26 cellular contexts compared by ENCODE assay signal in the genomic region with DNA sequence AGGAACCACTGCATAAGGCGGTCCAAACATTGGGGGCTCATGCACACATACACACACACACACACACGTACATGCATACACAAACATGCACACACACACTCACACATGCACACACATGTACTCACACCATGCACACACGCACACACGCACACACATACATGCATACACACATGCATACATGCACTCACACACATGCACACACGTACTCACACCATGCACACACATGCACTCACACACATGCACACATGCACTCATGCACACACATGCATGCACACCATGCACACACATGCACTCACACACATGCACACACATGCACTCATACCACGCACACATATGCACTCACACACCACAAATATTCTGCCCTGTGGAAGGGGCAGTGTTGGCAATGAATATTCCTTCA.
"Had no signal": no experiment of that assay in that cellular context is flagged by ENCODE, and none has a peak within 500 bp of the region (broad histone marks: within the 10 kb centered on the region; RNA-seq: fewer than 3 reads in every experiment).

No MANE protein-coding gene starts in this region.

- H3K36me3 ChIP-seq: breast epithelium, MG63 had no signal

- H3K9me3 Mint-ChIP-seq: activated CD8-positive, alpha-beta T cell treated with anti-CD3 and anti-CD28 coated beads for 36 hours; activated naive CD4-positive, alpha-beta T cell treated with anti-CD3 and anti-CD28 coated beads, Interleukin-2, amount 50 U/mL, for 24 hours had no signal

- H3K27ac ChIP-seq: breast epithelium, RWPE1 had no signal

- H3K4me3 ChIP-seq: breast epithelium, MG63, Peyer's patch had no signal

- H3K9me3 ChIP-seq: breast epithelium, MG63, Peyer's patch had no signal

- ATAC-seq: activated CD4-positive, CD25-positive, alpha-beta regulatory T cell treated with anti-CD3 and anti-CD28 coated beads, Interleukin-2, amount 50 U/mL, for 24 hours; activated CD8-positive, alpha-beta T cell treated with anti-CD3 and anti-CD28 coated beads for 36 hours had no signal

- H3K27ac Mint-ChIP-seq: activated CD8-positive, alpha-beta T cell treated with anti-CD3 and anti-CD28 coated beads for 36 hours; activated naive CD4-positive, alpha-beta T cell treated with anti-CD3 and anti-CD28 coated beads, Interleukin-2, amount 50 U/mL, for 24 hours; T-helper 1 cell treated with Interleukin-12 subunit alpha and Interleukin-12 subunit beta and Interleukin-4 antibody, amounts not matched to agents 30 μg/mL and 1 μg/mL, for 36 hours had no signal

- DNase-seq: activated CD4-positive, alpha-beta T cell treated with anti-CD3 and anti-CD28 coated beads for 4 hours; activated CD8-positive, alpha-beta memory T cell treated with anti-CD3 and anti-CD28 coated beads, Interleukin-2, amount 50 U/mL, for 48 hours; activated CD8-positive, alpha-beta T cell treated with anti-CD3 and anti-CD28 coated beads for 36 hours; activated effector memory CD4-positive, alpha-beta T cell treated with Interleukin-2 at 50 U/mL for 16 hours; activated naive CD4-positive, alpha-beta T cell; activated T-cell treated with anti-CD3 and anti-CD28 coated beads, Interleukin-2, amount 50 U/mL, for 1 hour; aorta; MG63; MV-4-11; NCI-H1092 treated with DMSO at 0.1 percent for 48 hours; NCI-H1417 treated with DMSO at 0.1 percent for 48 hours; NCI-H1694; NCI-H2029; NCI-H2107; NCI-H2171 treated with DMSO at 0.1 percent for 48 hours; NCI-H226; NCI-H526 treated with DMSO at 0.1 percent for 48 hours; NCI-H82; SHP77 treated with DMSO at 0.1 percent for 48 hours had no signal

- H3K4me1 ChIP-seq: breast epithelium, Peyer's patch had no signal

- H3K27me3 ChIP-seq: breast epithelium, MG63, Peyer's patch had no signal

- H3K27me3 Mint-ChIP-seq: activated CD8-positive, alpha-beta T cell treated with anti-CD3 and anti-CD28 coated beads for 36 hours; activated naive CD4-positive, alpha-beta T cell treated with anti-CD3 and anti-CD28 coated beads, Interleukin-2, amount 50 U/mL, for 24 hours had no signal

- H3K4me3 Mint-ChIP-seq: activated CD8-positive, alpha-beta T cell treated with anti-CD3 and anti-CD28 coated beads for 36 hours; activated naive CD4-positive, alpha-beta T cell treated with anti-CD3 and anti-CD28 coated beads, Interleukin-2, amount 50 U/mL, for 24 hours; activated T-helper 1 cell treated with anti-CD3 and anti-CD28 coated beads, Interleukin-12 subunit alpha, Interleukin-12 subunit beta, Interleukin-2, Interleukin-4 antibody, amounts not matched to agents 30 ng/mL and 10 ng/mL and 1 ng/mL, durations not matched to agents 14 hours and 24 hours and 36 hours; T-helper 1 cell treated with Interleukin-12 subunit alpha and Interleukin-12 subunit beta and Interleukin-4 antibody, amounts not matched to agents 30 μg/mL and 1 μg/mL, for 36 hours had no signal
